In the genomic region with DNA sequence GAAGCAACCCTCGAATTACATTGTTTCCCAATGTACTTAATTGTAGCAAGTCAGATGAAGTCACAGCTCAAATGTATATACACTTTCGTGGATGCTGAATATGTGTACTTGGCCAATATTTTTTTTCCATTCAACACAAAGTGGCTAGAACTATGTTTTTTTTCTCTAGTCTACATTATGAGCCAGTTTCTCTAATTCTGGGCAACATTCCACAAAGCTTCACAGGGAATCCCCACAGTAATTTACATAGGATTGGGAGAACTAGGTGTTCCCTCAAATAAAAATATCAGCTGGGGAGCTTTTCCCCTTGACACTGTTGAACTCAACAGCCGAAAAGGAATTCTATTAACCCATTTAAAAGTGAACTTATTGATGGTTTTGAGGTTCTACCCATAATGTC, we compare ENCODE assay signal across 21 cellular contexts.
DNase-seq lines count a peak whose midpoint lies in the region; ATAC-seq and TF ChIP-seq lines count a peak whose summit lies in the region.
"Had no signal": no experiment of that assay in that cellular context is flagged by ENCODE, and none has a peak within 500 bp of the region (broad histone marks: within the 10 kb centered on the region; RNA-seq: fewer than 3 reads in every experiment).

No MANE protein-coding gene starts in this region.

- H3K27me3 ChIP-seq in tibial nerve = no peaks in the 10 kb centered on the region
- no peaks in the 10 kb centered on the region for H3K27me3 ChIP-seq in CD8-positive, alpha-beta T cell (ENCODE audit: insufficient read depth, low read length)
- H3K27me3 ChIP-seq: BE2C, BLaER1 had no signal

- no peak for ATAC-seq in CD8-positive, alpha-beta T cell

- H3K4me3 ChIP-seq in astrocyte of the spinal cord (ENCODE audit: low read depth, low read length) (no peak overlapping the region), fibroblast of the aortic adventitia (ENCODE audit: low read depth, low read length) (no peak overlapping the region), tibial nerve (no peak overlapping the region)
- H3K4me3 ChIP-seq in CD8-positive, alpha-beta T cell (ENCODE audit: low read depth, low read length) = no peak overlapping the region
- H3K4me3 ChIP-seq: BLaER1 had no signal

- no peaks in the 10 kb centered on the region for H3K9me3 Mint-ChIP-seq in CD8-positive, alpha-beta T cell
- H3K9me3 Mint-ChIP-seq: CD14-positive monocyte had no signal

- 68 to 69% methylated on average over 3 of the region's 3 CpGs for WGBS in tibial nerve, 2 donors

- no peak for TF ChIP-seq POLR2A in tibial nerve (IDR thresholded peaks at IDR 0.05)

- H3K36me3 ChIP-seq in tibial nerve = no peaks in the 10 kb centered on the region
- no peaks in the 10 kb centered on the region for H3K36me3 ChIP-seq in CD8-positive, alpha-beta T cell (ENCODE audit: insufficient read depth, low read length)
- H3K36me3 ChIP-seq: BE2C, BLaER1 had no signal

- no peak overlapping the region for H3K27ac Mint-ChIP-seq in CD8-positive, alpha-beta T cell
- H3K27ac Mint-ChIP-seq: CD14-positive monocyte; CD4-positive, alpha-beta memory T cell; CD4-positive, CD25-positive, alpha-beta regulatory T cell had no signal

- H3K9me3 ChIP-seq in tibial nerve = no peaks in the 10 kb centered on the region
- H3K9me3 ChIP-seq in CD8-positive, alpha-beta T cell (ENCODE audit: low read length) = no peaks in the 10 kb centered on the region
- H3K9me3 ChIP-seq: BE2C, BLaER1, Caco-2 had no signal

- no peak for TF ChIP-seq EP300 in tibial nerve (IDR thresholded peaks at IDR 0.05)

- POLR2A ChIA-PET in CD8-positive, alpha-beta T cell (lab: Charles Lee) = no interaction called here

- no peaks in the 10 kb centered on the region for H3K4me1 ChIP-seq in tibial nerve
- H3K4me1 ChIP-seq in CD8-positive, alpha-beta T cell (ENCODE audit: insufficient read depth, low read length) = no peaks in the 10 kb centered on the region
- H3K4me1 ChIP-seq: BE2C, BLaER1 had no signal

- H3K4me1 Mint-ChIP-seq in CD8-positive, alpha-beta T cell (ENCODE audit: low read depth) = no peaks in the 10 kb centered on the region
- H3K4me1 Mint-ChIP-seq: CD14-positive monocyte; CD4-positive, alpha-beta memory T cell; CD4-positive, CD25-positive, alpha-beta regulatory T cell had no signal

- H3K27ac ChIP-seq in tibial nerve = no peak overlapping the region
- H3K27ac ChIP-seq in CD8-positive, alpha-beta T cell (ENCODE audit: low read depth, low read length) = no peak overlapping the region
- H3K27ac ChIP-seq: BLaER1 had no signal

- no peaks in the 10 kb centered on the region for H3K36me3 Mint-ChIP-seq in CD8-positive, alpha-beta T cell
- H3K36me3 Mint-ChIP-seq: CD14-positive monocyte; CD4-positive, alpha-beta memory T cell; CD4-positive, CD25-positive, alpha-beta regulatory T cell had no signal

- CTCF ChIA-PET in CD8-positive, alpha-beta T cell (lab: Charles Lee) = no interaction called here

- no peak overlapping the region for H3K4me3 Mint-ChIP-seq in CD8-positive, alpha-beta T cell
- H3K4me3 Mint-ChIP-seq: CD14-positive monocyte; CD4-positive, alpha-beta memory T cell; CD4-positive, CD25-positive, alpha-beta regulatory T cell had no signal

- in situ Hi-C loops in astrocyte of the spinal cord (cut with HindIII; ENCODE audit: low sequenced_read_pairs) = no loop called here

- intact Hi-C loops in CD8-positive, alpha-beta T cell (cut with DNase I, micrococcal nuclease) = no loop called here

- peaks cover 5% of the 10 kb centered on the region for H3K27me3 Mint-ChIP-seq in CD8-positive, alpha-beta T cell (ENCODE audit: low read depth)
- H3K27me3 Mint-ChIP-seq: CD4-positive, CD25-positive, alpha-beta regulatory T cell had no signal

- DNase-seq in astrocyte of the spinal cord (ENCODE audit: low read depth, low spot score) (peak; percentile 8), fibroblast of peridontal ligament (ENCODE audit: extremely low read depth) (peak; percentile 8), fibroblast of the aortic adventitia (ENCODE audit: low read depth) (peak; percentile 60), tibial nerve (ENCODE audit: low spot score in 2 of 2) (no peak), DMS153 treated with DMSO at 0.1 percent for 48 hours (lab: John Stamatoyannopoulos, UW; ENCODE audit: unreplicated experiment) (no peak)
- no peak for DNase-seq in CD8-positive, alpha-beta T cell
- DNase-seq: 8988T; ACHN; BE2C; C1 segment of cervical spinal cord; Caco-2; Calu3; CD4-positive, alpha-beta memory T cell; CD4-positive, CD25-positive, alpha-beta regulatory T cell; DMS53; DMS79; DND-41; EL; GF-D8 had no signal

- no peak for TF ChIP-seq CTCF in astrocyte of the spinal cord (IDR thresholded peaks at IDR 0.05; ENCODE audit: low read depth, low read length)
- no peak for TF ChIP-seq CTCF in fibroblast of the aortic adventitia (IDR thresholded peaks at IDR 0.05; ENCODE audit: insufficient read depth, low read length)
- TF ChIP-seq CTCF in tibial nerve (IDR thresholded peaks at IDR 0.05) = no peak
- no peak for TF ChIP-seq CTCF in CD8-positive, alpha-beta T cell (IDR thresholded peaks at IDR 0.05)

Comparison
In these comparisons a context has a peak if more than half of its experiments do, and no peak if none do; other contexts are left out.
1. DNase-seq: peak in astrocyte of the spinal cord (single experiment), fibroblast of peridontal ligament (single experiment) and fibroblast of the aortic adventitia (single experiment); none in tibial nerve (0 of 2), CD8-positive, alpha-beta T cell (0 of 7) and DMS153 treated with DMSO at 0.1 percent for 48 hours (single experiment).